2 cellular contexts compared by ENCODE assay signal in the genomic region with DNA sequence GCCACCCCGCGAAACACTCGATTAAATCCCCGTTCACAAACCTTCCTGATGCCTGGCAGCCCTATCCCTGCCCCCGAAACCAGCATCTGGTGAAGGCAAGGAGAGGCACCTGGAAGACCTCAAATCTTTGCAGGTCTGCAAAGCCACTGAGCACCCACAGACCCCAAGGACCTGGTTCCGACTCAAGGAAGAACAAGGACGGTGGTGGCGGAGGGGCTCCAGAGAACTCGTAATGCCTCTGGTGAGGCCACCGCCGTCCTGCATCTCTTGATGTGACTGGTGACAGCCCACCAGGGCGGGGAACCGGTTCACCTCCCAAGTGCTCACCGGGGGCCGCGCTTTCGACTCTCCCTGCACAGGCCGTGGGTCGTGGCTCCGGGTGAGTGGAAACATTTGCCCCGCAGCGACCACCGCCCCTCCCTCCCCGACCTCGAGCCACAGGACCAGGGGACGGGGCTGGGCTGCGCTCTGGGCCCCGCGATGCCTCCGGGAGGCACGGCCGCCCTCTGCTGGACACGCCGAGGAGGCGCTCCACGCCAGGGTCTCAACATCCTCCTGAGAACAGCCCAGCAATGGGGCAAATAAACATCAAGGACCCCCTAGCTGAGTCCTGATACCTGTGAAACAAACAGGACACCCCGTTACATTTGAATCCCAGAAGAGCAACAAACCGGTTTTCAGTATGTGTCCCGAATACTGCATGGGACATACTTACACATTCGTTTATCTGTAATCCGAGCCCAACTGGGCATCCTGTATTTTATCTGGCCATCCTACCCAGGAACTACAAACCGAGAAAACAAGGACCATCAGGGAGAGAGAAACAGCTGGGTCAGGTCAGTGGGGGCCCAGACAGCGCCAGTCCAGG.
TF ChIP-seq lines count a peak whose summit lies in the region.

No MANE protein-coding gene starts in this region.

TF ChIP-seq in HEK293T, 16 proteins besides CTCF, POLR2A, EP300 and RAD21 (continued from another document):
- TF ChIP-seq, protein P1, sequence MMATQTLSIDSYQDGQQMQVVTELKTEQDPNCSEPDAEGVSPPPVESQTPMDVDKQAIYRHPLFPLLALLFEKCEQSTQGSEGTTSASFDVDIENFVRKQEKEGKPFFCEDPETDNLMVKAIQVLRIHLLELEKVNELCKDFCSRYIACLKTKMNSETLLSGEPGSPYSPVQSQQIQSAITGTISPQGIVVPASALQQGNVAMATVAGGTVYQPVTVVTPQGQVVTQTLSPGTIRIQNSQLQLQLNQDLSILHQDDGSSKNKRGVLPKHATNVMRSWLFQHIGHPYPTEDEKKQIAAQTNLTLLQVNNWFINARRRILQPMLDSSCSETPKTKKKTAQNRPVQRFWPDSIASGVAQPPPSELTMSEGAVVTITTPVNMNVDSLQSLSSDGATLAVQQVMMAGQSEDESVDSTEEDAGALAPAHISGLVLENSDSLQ (IDR thresholded peaks at IDR 0.05), result no peak
- no peak for TF ChIP-seq L3MBTL2 (conservative IDR thresholded peaks at IDR 0.05)
- no peak for TF ChIP-seq ZNF384 (IDR thresholded peaks at IDR 0.05)
- TF ChIP-seq FOXM1 (IDR thresholded peaks at IDR 0.05; ENCODE audit: borderline replicate concordance), result no peak
- no peak for TF ChIP-seq FOXA1 (IDR thresholded peaks at IDR 0.05)
- no peak for TF ChIP-seq ARNT (IDR thresholded peaks at IDR 0.05)
- TF ChIP-seq NFRKB (IDR thresholded peaks at IDR 0.05), result no peak
- TF ChIP-seq HDGF (IDR thresholded peaks at IDR 0.05; ENCODE audit: borderline replicate concordance), result no peak
- TF ChIP-seq TARDBP (IDR thresholded peaks at IDR 0.05), result no peak
- TF ChIP-seq BHLHE40 (IDR thresholded peaks at IDR 0.05; ENCODE audit: borderline replicate concordance), result no peak
- TF ChIP-seq SUZ12 (IDR thresholded peaks at IDR 0.05), result no peak
- TF ChIP-seq SP1 (IDR thresholded peaks at IDR 0.05), result no peak
- no peak for TF ChIP-seq LEF1 (IDR thresholded peaks at IDR 0.05; ENCODE audit: borderline replicate concordance)
- no peak for TF ChIP-seq CTBP1 (IDR thresholded peaks at IDR 0.05; ENCODE audit: borderline replicate concordance)
- no peak for TF ChIP-seq ELF4 (IDR thresholded peaks at IDR 0.05)

TF ChIP-seq in HepG2, 621 proteins besides CTCF, POLR2A, EP300 and RAD21 (continued from another document):
- TF ChIP-seq, protein P2, sequence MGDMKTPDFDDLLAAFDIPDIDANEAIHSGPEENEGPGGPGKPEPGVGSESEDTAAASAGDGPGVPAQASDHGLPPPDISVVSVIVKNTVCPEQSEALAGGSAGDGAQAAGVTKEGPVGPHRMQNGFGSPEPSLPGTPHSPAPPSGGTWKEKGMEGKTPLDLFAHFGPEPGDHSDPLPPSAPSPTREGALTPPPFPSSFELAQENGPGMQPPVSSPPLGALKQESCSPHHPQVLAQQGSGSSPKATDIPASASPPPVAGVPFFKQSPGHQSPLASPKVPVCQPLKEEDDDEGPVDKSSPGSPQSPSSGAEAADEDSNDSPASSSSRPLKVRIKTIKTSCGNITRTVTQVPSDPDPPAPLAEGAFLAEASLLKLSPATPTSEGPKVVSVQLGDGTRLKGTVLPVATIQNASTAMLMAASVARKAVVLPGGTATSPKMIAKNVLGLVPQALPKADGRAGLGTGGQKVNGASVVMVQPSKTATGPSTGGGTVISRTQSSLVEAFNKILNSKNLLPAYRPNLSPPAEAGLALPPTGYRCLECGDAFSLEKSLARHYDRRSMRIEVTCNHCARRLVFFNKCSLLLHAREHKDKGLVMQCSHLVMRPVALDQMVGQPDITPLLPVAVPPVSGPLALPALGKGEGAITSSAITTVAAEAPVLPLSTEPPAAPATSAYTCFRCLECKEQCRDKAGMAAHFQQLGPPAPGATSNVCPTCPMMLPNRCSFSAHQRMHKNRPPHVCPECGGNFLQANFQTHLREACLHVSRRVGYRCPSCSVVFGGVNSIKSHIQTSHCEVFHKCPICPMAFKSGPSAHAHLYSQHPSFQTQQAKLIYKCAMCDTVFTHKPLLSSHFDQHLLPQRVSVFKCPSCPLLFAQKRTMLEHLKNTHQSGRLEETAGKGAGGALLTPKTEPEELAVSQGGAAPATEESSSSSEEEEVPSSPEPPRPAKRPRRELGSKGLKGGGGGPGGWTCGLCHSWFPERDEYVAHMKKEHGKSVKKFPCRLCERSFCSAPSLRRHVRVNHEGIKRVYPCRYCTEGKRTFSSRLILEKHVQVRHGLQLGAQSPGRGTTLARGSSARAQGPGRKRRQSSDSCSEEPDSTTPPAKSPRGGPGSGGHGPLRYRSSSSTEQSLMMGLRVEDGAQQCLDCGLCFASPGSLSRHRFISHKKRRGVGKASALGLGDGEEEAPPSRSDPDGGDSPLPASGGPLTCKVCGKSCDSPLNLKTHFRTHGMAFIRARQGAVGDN (CRISPR knock-in tag; IDR thresholded peaks at IDR 0.05), result peak; percentile 47
- TF ChIP-seq CAMTA2 (CRISPR knock-in tag; IDR thresholded peaks at IDR 0.05; ENCODE audit: borderline replicate concordance) (0 out of 2 replicates have a peak, but pooled peaks have one; percentile 27), ARNTL (CRISPR knock-in tag; IDR thresholded peaks at IDR 0.05) (no peak), ZSCAN25 (CRISPR knock-in tag; IDR thresholded peaks at IDR 0.05) (peak; percentile 31; the same call in 1 of the 2 replicates), ZNF430 (CRISPR knock-in tag; IDR thresholded peaks at IDR 0.05) (0 out of 2 replicates have a peak, but pooled peaks have one; percentile 29), HNRNPLL (IDR thresholded peaks at IDR 0.05; ENCODE audit: low read depth, low read length, poor library complexity, severe bottlenecking) (peak; percentile 42), MIER2 (CRISPR knock-in tag; IDR thresholded peaks at IDR 0.05) (no peak), ZNF790 (CRISPR knock-in tag; IDR thresholded peaks at IDR 0.05; ENCODE audit: borderline replicate concordance) (peak; percentile 30; the same call in 1 of the 2 replicates), CREBL2 (CRISPR knock-in tag; IDR thresholded peaks at IDR 0.05; ENCODE audit: borderline replicate concordance) (no peak), KLF16 (CRISPR knock-in tag; IDR thresholded peaks at IDR 0.05) (peak in 1 of 2 experiments; percentile 22; a peak in 1 of 4 replicates), XRCC5 (optimal IDR thresholded peaks at IDR 0.05; ENCODE audit: low read length) (peak; percentile 82), SMC3 (IDR thresholded peaks at IDR 0.05; ENCODE audit: low read length) (0 out of 2 replicates have a peak, but pooled peaks have one; percentile 2), GABPB1 (CRISPR knock-in tag; IDR thresholded peaks at IDR 0.05) (peak; percentile 44; the same call in 1 of the 2 replicates), ZNF768 (CRISPR knock-in tag; IDR thresholded peaks at IDR 0.05) (peak; percentile 40; the same call in 1 of the 2 replicates), KDM5B (CRISPR knock-in tag; IDR thresholded peaks at IDR 0.05; ENCODE audit: borderline replicate concordance) (peak; percentile 57; the same call in 1 of the 2 replicates), RXRA (CRISPR knock-in tag; IDR thresholded peaks at IDR 0.05) (0 out of 2 replicates have a peak, but pooled peaks have one; percentile 26), KDM2A (CRISPR knock-in tag; IDR thresholded peaks at IDR 0.05; ENCODE audit: borderline replicate concordance, low read depth) (peak; percentile 84), STAG1 (CRISPR knock-in tag; IDR thresholded peaks at IDR 0.05) (peak; percentile 55), EED (CRISPR knock-in tag; IDR thresholded peaks at IDR 0.05) (0 out of 2 replicates have a peak, but pooled peaks have one; percentile 13)
- TF ChIP-seq, protein P3, sequence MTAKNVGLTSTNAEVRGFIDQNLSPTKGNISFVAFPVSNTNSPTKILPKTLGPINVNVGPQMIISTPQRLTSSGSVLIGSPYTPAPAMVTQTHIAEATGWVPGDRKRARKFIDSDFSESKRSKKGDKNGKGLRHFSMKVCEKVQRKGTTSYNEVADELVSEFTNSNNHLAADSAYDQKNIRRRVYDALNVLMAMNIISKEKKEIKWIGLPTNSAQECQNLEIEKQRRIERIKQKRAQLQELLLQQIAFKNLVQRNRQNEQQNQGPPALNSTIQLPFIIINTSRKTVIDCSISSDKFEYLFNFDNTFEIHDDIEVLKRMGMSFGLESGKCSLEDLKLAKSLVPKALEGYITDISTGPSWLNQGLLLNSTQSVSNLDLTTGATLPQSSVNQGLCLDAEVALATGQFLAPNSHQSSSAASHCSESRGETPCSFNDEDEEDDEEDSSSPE (CRISPR knock-in tag; IDR thresholded peaks at IDR 0.05), result no peak
- TF ChIP-seq, protein P4, sequence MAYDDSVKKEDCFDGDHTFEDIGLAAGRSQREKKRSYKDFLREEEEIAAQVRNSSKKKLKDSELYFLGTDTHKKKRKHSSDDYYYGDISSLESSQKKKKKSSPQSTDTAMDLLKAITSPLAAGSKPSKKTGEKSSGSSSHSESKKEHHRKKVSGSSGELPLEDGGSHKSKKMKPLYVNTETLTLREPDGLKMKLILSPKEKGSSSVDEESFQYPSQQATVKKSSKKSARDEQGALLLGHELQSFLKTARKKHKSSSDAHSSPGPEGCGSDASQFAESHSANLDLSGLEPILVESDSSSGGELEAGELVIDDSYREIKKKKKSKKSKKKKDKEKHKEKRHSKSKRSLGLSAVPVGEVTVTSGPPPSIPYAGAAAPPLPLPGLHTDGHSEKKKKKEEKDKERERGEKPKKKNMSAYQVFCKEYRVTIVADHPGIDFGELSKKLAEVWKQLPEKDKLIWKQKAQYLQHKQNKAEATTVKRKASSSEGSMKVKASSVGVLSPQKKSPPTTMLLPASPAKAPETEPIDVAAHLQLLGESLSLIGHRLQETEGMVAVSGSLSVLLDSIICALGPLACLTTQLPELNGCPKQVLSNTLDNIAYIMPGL (CRISPR knock-in tag; IDR thresholded peaks at IDR 0.05; ENCODE audit: borderline replicate concordance in 1 of 2, low read depth in 1 of 2), result 0 out of 4 replicates have a peak, but pooled peaks of 1 of the 2 experiments have one; percentile 40
TF ChIP-seq in HepG2: peak in this region for 19.
